ENCODE assay signal across 28 cellular contexts in the genomic region with DNA sequence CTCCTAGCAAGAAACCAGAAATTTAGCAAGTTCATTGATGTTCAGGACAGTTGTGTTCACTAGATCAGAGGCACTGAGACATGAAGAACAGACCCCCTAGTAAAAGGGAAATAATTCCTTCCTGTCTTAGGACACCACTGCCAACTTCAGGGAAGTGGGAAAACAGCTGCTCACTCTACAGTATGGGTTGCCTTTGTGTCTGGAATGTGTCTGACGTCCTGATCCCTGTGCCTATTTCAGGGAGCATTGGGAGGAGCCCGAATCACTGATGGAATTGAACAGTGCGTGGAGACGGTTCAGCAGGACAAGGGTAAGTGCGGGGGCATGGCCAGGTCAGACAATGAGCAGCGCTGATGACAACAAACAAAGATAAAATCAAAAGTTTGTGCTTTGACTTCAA.
"Had no signal": no experiment of that assay in that cellular context is flagged by ENCODE, and none has a peak within 500 bp of the region (broad histone marks: within the 10 kb centered on the region; RNA-seq: fewer than 3 reads in every experiment).

No MANE protein-coding gene starts in this region.

- H3K9me3 ChIP-seq: esophagus squamous epithelium, gastroesophageal sphincter, heart right ventricle had no signal

- H3K36me3 ChIP-seq: brain microvascular endothelial cell, esophagus squamous epithelium, gastroesophageal sphincter, heart right ventricle, WERI-Rb-1 had no signal

- H3K4me1 ChIP-seq: gastroesophageal sphincter had no signal

- H3K27ac ChIP-seq: brain microvascular endothelial cell, epithelial cell of prostate, esophagus squamous epithelium, gastroesophageal sphincter, heart right ventricle, WERI-Rb-1 had no signal

- H3K4me3 ChIP-seq: esophagus squamous epithelium, gastroesophageal sphincter, heart right ventricle had no signal

- DNase-seq: activated B cell treated with CpG ODN at 0.5 μM for 24 hours; activated CD4-positive, alpha-beta T cell treated with anti-CD3 and anti-CD28 coated beads for 48 hours; activated CD4-positive, alpha-beta T cell treated with anti-CD3 and anti-CD28 coated beads, Interleukin-2, amount 50 U/mL, for 1 hour; activated CD4-positive, alpha-beta T cell treated with anti-CD3 and anti-CD28 coated beads, Interleukin-2, amount 50 U/mL, for 48 hours; activated CD8-positive, alpha-beta memory T cell treated with anti-CD3 and anti-CD28 coated beads for 24 hours; activated CD8-positive, alpha-beta T cell treated with anti-CD3 and anti-CD28 coated beads for 36 hours; activated effector memory CD4-positive, alpha-beta T cell treated with Interleukin-2 at 50 U/mL for 16 hours; activated gamma-delta T cell treated with Interleukin-2 at 50 U/mL for 16 hours; activated naive CD4-positive, alpha-beta T cell treated with anti-CD3 and anti-CD28 coated beads, Interleukin-2, amount 50 U/mL, for 16 hours; activated naive CD4-positive, alpha-beta T cell treated with Interleukin-2 at 50 U/mL for 16 hours; activated T-cell treated with anti-CD3 and anti-CD28 coated beads, Interleukin-2, amount 50 U/mL, for 4 hours; amniotic stem cell; anterior cingulate cortex; brain microvascular endothelial cell; caudate nucleus; cortex of kidney; dermis blood vessel endothelial cell; effector CD4-positive, alpha-beta T cell; effector memory CD8-positive, alpha-beta T cell; esophagus squamous epithelium; foreskin melanocyte; heart right ventricle; T-helper 17 cell; T1000; WERI-Rb-1 had no signal

- ATAC-seq: activated CD4-positive, CD25-positive, alpha-beta regulatory T cell treated with anti-CD3 and anti-CD28 coated beads, Interleukin-2, amount 50 U/mL, for 24 hours; activated CD8-positive, alpha-beta T cell treated with anti-CD3 and anti-CD28 coated beads for 36 hours; activated T-cell treated with anti-CD3 and anti-CD28 coated beads, Interleukin-2, amount 50 U/mL, for 4 hours; effector memory CD8-positive, alpha-beta T cell; gastroesophageal sphincter; T-helper 17 cell had no signal

- H3K27me3 ChIP-seq: brain microvascular endothelial cell, esophagus squamous epithelium had no signal
